1 cellular context compared by ENCODE assay signal in the genomic region with DNA sequence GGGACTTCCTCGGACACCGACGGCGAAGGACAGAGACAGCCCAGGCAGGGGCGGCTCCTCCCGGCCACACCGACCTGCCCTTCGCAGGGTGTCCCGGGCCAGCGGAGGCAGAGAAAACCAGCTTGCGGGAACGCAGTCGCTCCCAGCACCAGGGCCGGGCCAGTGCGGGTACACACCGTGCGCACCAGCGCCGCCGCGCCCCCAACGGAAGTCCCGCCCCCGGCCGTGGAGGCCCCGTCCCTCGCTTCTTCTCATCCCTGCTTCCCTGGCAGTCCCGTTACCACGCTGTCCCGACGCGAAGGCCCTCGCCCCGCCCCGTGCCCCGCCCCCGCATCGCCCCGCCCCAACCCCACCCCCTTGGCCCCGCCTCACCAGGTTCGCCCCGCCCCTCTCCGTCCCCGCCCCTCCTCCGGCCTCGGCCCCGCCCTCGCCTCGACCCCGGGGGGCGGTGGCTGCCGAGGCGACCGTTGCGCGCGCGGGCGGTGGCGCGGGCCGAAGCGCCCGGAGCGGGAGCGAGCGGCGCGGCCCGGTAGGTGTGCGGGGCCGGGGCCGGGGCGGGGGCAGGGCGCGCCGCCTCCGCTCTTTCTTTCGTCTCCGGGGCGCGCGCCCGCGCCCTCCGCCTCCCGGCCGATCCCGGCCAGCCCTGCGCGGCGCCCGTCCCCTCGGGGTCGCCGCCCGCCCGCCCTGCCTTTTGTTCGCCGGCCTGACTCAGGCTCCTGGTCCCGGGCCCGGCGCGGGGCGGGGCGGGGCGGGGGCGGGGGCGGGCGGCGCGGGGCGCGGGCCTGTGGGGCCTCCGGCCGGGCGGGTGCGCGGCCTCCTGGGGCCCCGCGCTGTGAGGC.
TF ChIP-seq lines count a peak whose summit lies in the region.

A gene with protein sequence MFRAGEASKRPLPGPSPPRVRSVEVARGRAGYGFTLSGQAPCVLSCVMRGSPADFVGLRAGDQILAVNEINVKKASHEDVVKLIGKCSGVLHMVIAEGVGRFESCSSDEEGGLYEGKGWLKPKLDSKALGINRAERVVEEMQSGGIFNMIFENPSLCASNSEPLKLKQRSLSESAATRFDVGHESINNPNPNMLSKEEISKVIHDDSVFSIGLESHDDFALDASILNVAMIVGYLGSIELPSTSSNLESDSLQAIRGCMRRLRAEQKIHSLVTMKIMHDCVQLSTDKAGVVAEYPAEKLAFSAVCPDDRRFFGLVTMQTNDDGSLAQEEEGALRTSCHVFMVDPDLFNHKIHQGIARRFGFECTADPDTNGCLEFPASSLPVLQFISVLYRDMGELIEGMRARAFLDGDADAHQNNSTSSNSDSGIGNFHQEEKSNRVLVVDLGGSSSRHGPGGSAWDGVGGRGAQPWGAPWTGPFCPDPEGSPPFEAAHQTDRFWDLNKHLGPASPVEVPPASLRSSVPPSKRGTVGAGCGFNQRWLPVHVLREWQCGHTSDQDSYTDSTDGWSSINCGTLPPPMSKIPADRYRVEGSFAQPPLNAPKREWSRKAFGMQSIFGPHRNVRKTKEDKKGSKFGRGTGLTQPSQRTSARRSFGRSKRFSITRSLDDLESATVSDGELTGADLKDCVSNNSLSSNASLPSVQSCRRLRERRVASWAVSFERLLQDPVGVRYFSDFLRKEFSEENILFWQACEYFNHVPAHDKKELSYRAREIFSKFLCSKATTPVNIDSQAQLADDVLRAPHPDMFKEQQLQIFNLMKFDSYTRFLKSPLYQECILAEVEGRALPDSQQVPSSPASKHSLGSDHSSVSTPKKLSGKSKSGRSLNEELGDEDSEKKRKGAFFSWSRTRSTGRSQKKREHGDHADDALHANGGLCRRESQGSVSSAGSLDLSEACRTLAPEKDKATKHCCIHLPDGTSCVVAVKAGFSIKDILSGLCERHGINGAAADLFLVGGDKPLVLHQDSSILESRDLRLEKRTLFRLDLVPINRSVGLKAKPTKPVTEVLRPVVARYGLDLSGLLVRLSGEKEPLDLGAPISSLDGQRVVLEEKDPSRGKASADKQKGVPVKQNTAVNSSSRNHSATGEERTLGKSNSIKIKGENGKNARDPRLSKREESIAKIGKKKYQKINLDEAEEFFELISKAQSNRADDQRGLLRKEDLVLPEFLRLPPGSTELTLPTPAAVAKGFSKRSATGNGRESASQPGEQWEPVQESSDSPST (N-terminal part only) (plus strand): TSS at position 451 of the 839 bp plus-strand sequence. CDS start 23,150 bp downstream, outside the sequence.

TF ChIP-seq in K562, 482 proteins besides CTCF, POLR2A, EP300 and RAD21 (continued from another document):
- TF ChIP-seq ZKSCAN1 (IDR thresholded peaks at IDR 0.05; ENCODE audit: low read depth, low read length) (no peak), WHSC1 (IDR thresholded peaks at IDR 0.05; ENCODE audit: low read length) (no peak), SPI1 (IDR thresholded peaks at IDR 0.05; ENCODE audit: borderline replicate concordance, low read depth, low read length) (0 out of 2 replicates have a peak, but pooled peaks have one; percentile 11)
- TF ChIP-seq, protein P1, sequence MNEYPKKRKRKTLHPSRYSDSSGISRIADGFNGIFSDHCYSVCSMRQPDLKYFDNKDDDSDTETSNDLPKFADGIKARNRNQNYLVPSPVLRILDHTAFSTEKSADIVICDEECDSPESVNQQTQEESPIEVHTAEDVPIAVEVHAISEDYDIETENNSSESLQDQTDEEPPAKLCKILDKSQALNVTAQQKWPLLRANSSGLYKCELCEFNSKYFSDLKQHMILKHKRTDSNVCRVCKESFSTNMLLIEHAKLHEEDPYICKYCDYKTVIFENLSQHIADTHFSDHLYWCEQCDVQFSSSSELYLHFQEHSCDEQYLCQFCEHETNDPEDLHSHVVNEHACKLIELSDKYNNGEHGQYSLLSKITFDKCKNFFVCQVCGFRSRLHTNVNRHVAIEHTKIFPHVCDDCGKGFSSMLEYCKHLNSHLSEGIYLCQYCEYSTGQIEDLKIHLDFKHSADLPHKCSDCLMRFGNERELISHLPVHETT (CRISPR knock-in tag; conservative IDR thresholded peaks at IDR 0.05 in 1 of 2, IDR thresholded peaks at IDR 0.05 in 1 of 2), result peak in 1 of 2 experiments; percentile 83; a peak in 2 of 4 replicates
- TF ChIP-seq, protein P2, sequence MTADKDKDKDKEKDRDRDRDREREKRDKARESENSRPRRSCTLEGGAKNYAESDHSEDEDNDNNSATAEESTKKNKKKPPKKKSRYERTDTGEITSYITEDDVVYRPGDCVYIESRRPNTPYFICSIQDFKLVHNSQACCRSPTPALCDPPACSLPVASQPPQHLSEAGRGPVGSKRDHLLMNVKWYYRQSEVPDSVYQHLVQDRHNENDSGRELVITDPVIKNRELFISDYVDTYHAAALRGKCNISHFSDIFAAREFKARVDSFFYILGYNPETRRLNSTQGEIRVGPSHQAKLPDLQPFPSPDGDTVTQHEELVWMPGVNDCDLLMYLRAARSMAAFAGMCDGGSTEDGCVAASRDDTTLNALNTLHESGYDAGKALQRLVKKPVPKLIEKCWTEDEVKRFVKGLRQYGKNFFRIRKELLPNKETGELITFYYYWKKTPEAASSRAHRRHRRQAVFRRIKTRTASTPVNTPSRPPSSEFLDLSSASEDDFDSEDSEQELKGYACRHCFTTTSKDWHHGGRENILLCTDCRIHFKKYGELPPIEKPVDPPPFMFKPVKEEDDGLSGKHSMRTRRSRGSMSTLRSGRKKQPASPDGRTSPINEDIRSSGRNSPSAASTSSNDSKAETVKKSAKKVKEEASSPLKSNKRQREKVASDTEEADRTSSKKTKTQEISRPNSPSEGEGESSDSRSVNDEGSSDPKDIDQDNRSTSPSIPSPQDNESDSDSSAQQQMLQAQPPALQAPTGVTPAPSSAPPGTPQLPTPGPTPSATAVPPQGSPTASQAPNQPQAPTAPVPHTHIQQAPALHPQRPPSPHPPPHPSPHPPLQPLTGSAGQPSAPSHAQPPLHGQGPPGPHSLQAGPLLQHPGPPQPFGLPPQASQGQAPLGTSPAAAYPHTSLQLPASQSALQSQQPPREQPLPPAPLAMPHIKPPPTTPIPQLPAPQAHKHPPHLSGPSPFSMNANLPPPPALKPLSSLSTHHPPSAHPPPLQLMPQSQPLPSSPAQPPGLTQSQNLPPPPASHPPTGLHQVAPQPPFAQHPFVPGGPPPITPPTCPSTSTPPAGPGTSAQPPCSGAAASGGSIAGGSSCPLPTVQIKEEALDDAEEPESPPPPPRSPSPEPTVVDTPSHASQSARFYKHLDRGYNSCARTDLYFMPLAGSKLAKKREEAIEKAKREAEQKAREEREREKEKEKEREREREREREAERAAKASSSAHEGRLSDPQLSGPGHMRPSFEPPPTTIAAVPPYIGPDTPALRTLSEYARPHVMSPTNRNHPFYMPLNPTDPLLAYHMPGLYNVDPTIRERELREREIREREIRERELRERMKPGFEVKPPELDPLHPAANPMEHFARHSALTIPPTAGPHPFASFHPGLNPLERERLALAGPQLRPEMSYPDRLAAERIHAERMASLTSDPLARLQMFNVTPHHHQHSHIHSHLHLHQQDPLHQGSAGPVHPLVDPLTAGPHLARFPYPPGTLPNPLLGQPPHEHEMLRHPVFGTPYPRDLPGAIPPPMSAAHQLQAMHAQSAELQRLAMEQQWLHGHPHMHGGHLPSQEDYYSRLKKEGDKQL (CRISPR knock-in tag; IDR thresholded peaks at IDR 0.05; ENCODE audit: borderline replicate concordance), result no peak
